ENCODE assay signal across 9 cellular contexts in genomic region chr6:93036835-93037234, GRCh38.
A peak's percentile ranks its signal among the peaks of the same experiment; 100 is the strongest.
DNase-seq lines count a peak whose midpoint lies in the region; ATAC-seq, FAIRE-seq and TF ChIP-seq lines count a peak whose summit lies in the region.
"Had no signal": no experiment of that assay in that cellular context is flagged by ENCODE, and none has a peak within 500 bp of the region (broad histone marks: within the 10 kb centered on the region; RNA-seq: fewer than 3 reads in every experiment).

No MANE protein-coding gene starts in this region.

- TF ChIP-seq CTCF in endothelial cell of umbilical vein (IDR thresholded peaks at IDR 0.05; ENCODE audit: extremely low read depth in 1 of 2, insufficient read depth in 1 of 2, low read depth in 1 of 2, low read length in 2 of 2) (peak; percentile 43 to 48), natural killer cell (IDR thresholded peaks at IDR 0.05) (no peak)

- no peak overlapping the region for H3K27ac Mint-ChIP-seq in natural killer cell
- H3K27ac Mint-ChIP-seq: naive B cell had no signal

- H3K9me1 ChIP-seq in endothelial cell of umbilical vein (replicated peaks; ENCODE audit: control insufficient read depth, extremely low read depth, insufficient read depth, low read length): no peaks in the 10 kb centered on the region

- H3K4me1 ChIP-seq in endothelial cell of umbilical vein (ENCODE audit: control insufficient read depth, extremely low read depth, insufficient read depth, low read length) (peaks cover 20% of the 10 kb centered on the region), small intestine (ENCODE audit: control insufficient read depth in 2 of 2, insufficient read depth in 1 of 2, low read depth in 1 of 2, low read length in 1 of 2) (no peaks in the 10 kb centered on the region), aorta (ENCODE audit: control insufficient read depth in 1 of 2, insufficient read depth in 2 of 2, low read length in 2 of 2) (no peaks in the 10 kb centered on the region)

- H3K27ac ChIP-seq in endothelial cell of umbilical vein (ENCODE audit: insufficient read depth, low read depth, low read length) (no peak overlapping the region), small intestine (ENCODE audit: low read depth in 1 of 2, low read length in 1 of 2) (no peak overlapping the region), aorta (ENCODE audit: low read depth in 1 of 2, low read length in 2 of 2) (no peak overlapping the region)

- DNase-seq in SIG-M5 treated with dmso at 0.1 percent for 504 hours (lab: John Stamatoyannopoulos, UW; ENCODE audit: unreplicated experiment): peak; percentile 2
- DNase-seq in SIG-M5 (lab: John Stamatoyannopoulos, UW): no peak
- peak; percentile 62 for DNase-seq in NCI-H69 (lab: John Stamatoyannopoulos, UW)
- DNase-seq in endothelial cell of umbilical vein (ENCODE audit: low read depth, low spot score): peak; percentile 29
- DNase-seq in small intestine: peak; percentile 8
- DNase-seq in natural killer cell: no peak
- DNase-seq in stimulated activated CD4-positive, alpha-beta T cell treated with anti-CD3 and anti-CD28 coated beads, Interleukin-2, amount 100 ng/mL, for 24 hours: no peak
- no peak for DNase-seq in aorta
- DNase-seq: naive B cell had no signal

- H3K4me1 Mint-ChIP-seq in natural killer cell: no peaks in the 10 kb centered on the region
- H3K4me1 Mint-ChIP-seq: naive B cell had no signal

- dilution Hi-C loops in endothelial cell of umbilical vein (cut with MboI; ENCODE audit: extremely low pct_ligation_motif_present, low sequenced_read_pairs): no loop called here

- H3K36me3 ChIP-seq in endothelial cell of umbilical vein (ENCODE audit: control insufficient read depth in 2 of 2, extremely low read depth in 1 of 2, insufficient read depth in 2 of 2, low read length in 2 of 2) (no peaks in the 10 kb centered on the region), small intestine (ENCODE audit: control insufficient read depth in 2 of 2, insufficient read depth in 2 of 2, low read length in 2 of 2) (no peaks in the 10 kb centered on the region), aorta (ENCODE audit: control insufficient read depth in 1 of 2, insufficient read depth in 2 of 2, low read length in 1 of 2) (no peaks in the 10 kb centered on the region)

- H4K20me1 ChIP-seq in endothelial cell of umbilical vein (replicated peaks; ENCODE audit: control insufficient read depth, extremely low read depth, insufficient read depth, low read length): no peaks in the 10 kb centered on the region

- H3K9me3 ChIP-seq in endothelial cell of umbilical vein (replicated peaks; ENCODE audit: control insufficient read depth, insufficient read depth, low read length) (no peaks in the 10 kb centered on the region), small intestine (ENCODE audit: control insufficient read depth, low read depth) (no peaks in the 10 kb centered on the region), aorta (ENCODE audit: control insufficient read depth, low read length) (peaks cover 3% of the 10 kb centered on the region)

- no TSS peak for BruUV-seq in endothelial cell of umbilical vein (replicated peaks; lab: Mats Ljungman, UMichigan)

- H3K27me3 ChIP-seq in endothelial cell of umbilical vein (ENCODE audit: control insufficient read depth in 2 of 2, insufficient read depth in 2 of 2, low read length in 2 of 2) (no peaks in the 10 kb centered on the region), small intestine (ENCODE audit: control insufficient read depth in 2 of 2, insufficient read depth in 2 of 2, low read length in 2 of 2) (no peaks in the 10 kb centered on the region), aorta (ENCODE audit: control insufficient read depth in 1 of 2, insufficient read depth in 2 of 2, low read length in 1 of 2) (no peaks in the 10 kb centered on the region)

- 88 to 95% (median 93%) methylated on average over 1 of the region's 1 CpG for WGBS in small intestine, 3 donors
- WGBS in aorta, 2 donors: 99 to 100% methylated on average over 1 of the region's 1 CpG

- H3K9ac ChIP-seq in endothelial cell of umbilical vein (replicated peaks; ENCODE audit: extremely low read depth, insufficient read depth, low read length): no peak overlapping the region

- no peak overlapping the region for H3K4me3 Mint-ChIP-seq in natural killer cell
- H3K4me3 Mint-ChIP-seq: naive B cell had no signal

- POLR2A ChIA-PET in endothelial cell of umbilical vein (lab: Charles Lee): no interaction called here

- H2AFZ ChIP-seq in endothelial cell of umbilical vein (ENCODE audit: low read depth, low read length): no peak overlapping the region

- H3K4me2 ChIP-seq in endothelial cell of umbilical vein (ENCODE audit: insufficient read depth, low read length): no peak overlapping the region

- H3K79me2 ChIP-seq in endothelial cell of umbilical vein (ENCODE audit: control insufficient read depth, insufficient read depth, low read length): no peaks in the 10 kb centered on the region

- intact Hi-C loops in endothelial cell of umbilical vein (cut with micrococcal nuclease) (loop anchor here (1.0 kb wide), 1 partner anchor 387 kb away; no protein-coding TSS in a partner anchor), natural killer cell (cut with micrococcal nuclease) (no loop called here), aorta (cut with DNase I) (no loop called here)

- H3K9me3 Mint-ChIP-seq in natural killer cell: peaks cover 14 to 21% of the 10 kb centered on the region in 2 donors

- FAIRE-seq in endothelial cell of umbilical vein (lab: Jason Lieb, UNC) (no peak), small intestine (lab: Jason Lieb, UNC) (no peak)

- peaks cover 4% of the 10 kb centered on the region for H3K36me3 Mint-ChIP-seq in natural killer cell
- H3K36me3 Mint-ChIP-seq: naive B cell had no signal

- H3K4me3 ChIP-seq in endothelial cell of umbilical vein (replicated peaks in 1 of 3; ENCODE audit: insufficient read depth in 1 of 3, low read depth in 1 of 3, low read length in 3 of 3) (no peak overlapping the region), small intestine (ENCODE audit: low read depth in 1 of 2, low read length in 2 of 2) (no peak overlapping the region), aorta (ENCODE audit: low read length in 2 of 2) (no peak overlapping the region)

- TF ChIP-seq POLR2A in endothelial cell of umbilical vein (IDR thresholded peaks at IDR 0.05; ENCODE audit: low read depth, low read length): no peak

- ATAC-seq in natural killer cell (no peak), aorta (ENCODE audit: low FRiP score) (no peak)

- no peaks in the 10 kb centered on the region for H3K27me3 Mint-ChIP-seq in natural killer cell (ENCODE audit: low read depth in 2 of 2)
- H3K27me3 Mint-ChIP-seq: naive B cell had no signal

- CTCF ChIA-PET in endothelial cell of umbilical vein (lab: Charles Lee): interaction anchor here (0.9 to 8.4 kb wide), 5 partner anchors 10 to 388 kb away, joined by 3 to 103 read pairs (median 6); partner anchors contain the start of gene EPHA7

TF ChIP-seq in endothelial cell of umbilical vein, 7 proteins besides CTCF, POLR2A, EP300 and RAD21:
- TF ChIP-seq FOS (IDR thresholded peaks at IDR 0.05; ENCODE audit: borderline replicate concordance, insufficient read depth, low read length) (no peak), POLR2AphosphoS5 (IDR thresholded peaks at IDR 0.05; ENCODE audit: insufficient read depth, low read depth, low read length) (no peak), EZH2 (IDR thresholded peaks at IDR 0.05; ENCODE audit: borderline replicate concordance, low read depth, low read length, severe bottlenecking) (no peak), GATA2 (IDR thresholded peaks at IDR 0.05; ENCODE audit: insufficient read depth, insufficient read length, low read depth, low read length) (no peak), MYC (IDR thresholded peaks at IDR 0.05; ENCODE audit: low read depth, low read length) (no peak), JUN (IDR thresholded peaks at IDR 0.05; ENCODE audit: borderline replicate concordance, insufficient read depth, insufficient read length, low read depth) (no peak)
- TF ChIP-seq, protein P1, sequence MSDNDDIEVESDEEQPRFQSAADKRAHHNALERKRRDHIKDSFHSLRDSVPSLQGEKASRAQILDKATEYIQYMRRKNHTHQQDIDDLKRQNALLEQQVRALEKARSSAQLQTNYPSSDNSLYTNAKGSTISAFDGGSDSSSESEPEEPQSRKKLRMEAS (IDR thresholded peaks at IDR 0.05; ENCODE audit: insufficient read depth, insufficient read length): no peak

Comparison
In these comparisons a context has a peak if more than half of its experiments do, and no peak if none do; other contexts are left out.
1. DNase-seq: peak in SIG-M5 treated with dmso at 0.1 percent for 504 hours (single experiment), NCI-H69 (single experiment), endothelial cell of umbilical vein (single experiment) and small intestine (single experiment); none in SIG-M5 (single experiment), natural killer cell (single experiment), stimulated activated CD4-positive, alpha-beta T cell treated with anti-CD3 and anti-CD28 coated beads, Interleukin-2, amount 100 ng/mL, for 24 hours (0 of 2) and aorta (0 of 2).